Comparison of ENCODE assay signal across 13 cellular contexts in genomic region chr5:177982072-177982727, GRCh38. TPM values are rescaled to one million over a fixed set of nuclear protein-coding genes. Genes with fewer than 3 reads are reported as not detected.
A peak's percentile ranks its signal among the peaks of the same experiment; 100 is the strongest.
DNase-seq lines count a peak whose midpoint lies in the region; TF ChIP-seq lines count a peak whose summit lies in the region.
"Had no signal": no experiment of that assay in that cellular context is flagged by ENCODE, and none has a peak within 500 bp of the region (broad histone marks: within the 10 kb centered on the region; RNA-seq: fewer than 3 reads in every experiment).

No MANE protein-coding gene starts in this region.

- no peak overlapping the region for H3K27ac ChIP-seq in OCI-LY3 (ENCODE audit: low read length)
- H3K27ac ChIP-seq: neutrophil had no signal

- no peaks in the 10 kb centered on the region for H4K20me1 ChIP-seq in OCI-LY3 (ENCODE audit: insufficient read depth, low read length)

- H3K4me3 ChIP-seq in OCI-LY3 (ENCODE audit: low read length): peak overlapping the region; percentile 49
- no peak overlapping the region for H3K4me3 ChIP-seq in epithelial cell of proximal tubule (ENCODE audit: low read depth, low read length)

- TF ChIP-seq CTCF in GM12874 (IDR thresholded peaks at IDR 0.05; ENCODE audit: insufficient read depth, low read depth, low read length) (peak; percentile 30; the same call in 1 of the 2 replicates), OCI-LY3 (IDR thresholded peaks at IDR 0.05; ENCODE audit: low read depth, low read length) (peak; percentile 73), epithelial cell of proximal tubule (conservative IDR thresholded peaks at IDR 0.05; ENCODE audit: low read depth, low read length) (peak; percentile 11)

- no peaks in the 10 kb centered on the region for H3K79me2 ChIP-seq in OCI-LY3 (ENCODE audit: low read length)

- peak overlapping the region; percentile 60 for H2AFZ ChIP-seq in OCI-LY3 (ENCODE audit: low read depth, low read length)

- H3K27me3 ChIP-seq in OCI-LY3 (ENCODE audit: low read depth, low read length): no peaks in the 10 kb centered on the region

- DNase-seq in epithelial cell of proximal tubule (ENCODE audit: low read depth) (no peak), AML-193 (lab: John Stamatoyannopoulos, UW) (no peak), SK-N-DZ (ENCODE audit: low spot score) (no peak), NCI-H1436 (lab: John Stamatoyannopoulos, UW) (no peak)
- DNase-seq in stimulated activated CD4-positive, alpha-beta T cell treated with anti-CD3 and anti-CD28 coated beads, Interleukin-15, amount 100 ng/mL, for 48 hours (ENCODE audit: low read depth in 2 of 2): peak; percentile 24 to 39
- no peak for DNase-seq in activated CD4-positive, CD25-positive, alpha-beta regulatory T cell (lab: John Stamatoyannopoulos, UW)
- DNase-seq: activated B cell treated with CpG ODN at 0.5 μM for 24 hours; effector memory CD8-positive, alpha-beta T cell had no signal

- 0 out of 2 replicates have a peak, but pooled peaks cover 5% of the 10 kb centered on the region for H3K4me1 ChIP-seq in OCI-LY3 (ENCODE audit: low read length)

- H3K4me2 ChIP-seq in OCI-LY3 (ENCODE audit: low read length): peak overlapping the region; percentile 52

- no peaks in the 10 kb centered on the region for H3K9me3 ChIP-seq in OCI-LY3 (ENCODE audit: insufficient read depth, low read length)
- H3K9me3 ChIP-seq: neutrophil had no signal

- H3K36me3 ChIP-seq in OCI-LY3 (replicated peaks; ENCODE audit: low read depth, low read length): no peaks in the 10 kb centered on the region
- H3K36me3 ChIP-seq: neutrophil had no signal

- H3K9ac ChIP-seq in OCI-LY3 (ENCODE audit: low read length): no peak overlapping the region

RNA-seq across cellular contexts. Expression of gene PROP1, which starts 13.8 kb away (rescaled TPM):
- total RNA-seq in epithelial cell of proximal tubule: not detected in 2 replicates
- not detected in 2 replicates for polyA plus RNA-seq in SK-N-DZ (2014; cell fraction: cytosol; rRNA removed)
- not detected in 2 replicates for polyA plus RNA-seq in SK-N-DZ (2014; cell fraction: nucleus; rRNA removed)
- total RNA-seq: activated B cell treated with CpG ODN at 0.5 μM for 24 hours, HT1080, subcutaneous adipose tissue had no signal

Comparison
In these comparisons a context has a peak if more than half of its experiments do, and no peak if none do; other contexts are left out.
1. CTCF ChIP-seq: peak in every context shown above with its lines; median percentile 73 in OCI-LY3; 30 in GM12874; 11 in epithelial cell of proximal tubule.
2. DNase-seq: peak in stimulated activated CD4-positive, alpha-beta T cell treated with anti-CD3 and anti-CD28 coated beads, Interleukin-15, amount 100 ng/mL, for 48 hours (2 of 2); none in epithelial cell of proximal tubule (single experiment), activated CD4-positive, CD25-positive, alpha-beta regulatory T cell (0 of 4), AML-193 (0 of 2), SK-N-DZ (single experiment) and NCI-H1436 (single experiment).